ENCODE assay signal across 24 cellular contexts in genomic region chr4:130187587-130187986, GRCh38.
"Had no signal": no experiment of that assay in that cellular context is flagged by ENCODE, and none has a peak within 500 bp of the region (broad histone marks: within the 10 kb centered on the region; RNA-seq: fewer than 3 reads in every experiment).

No MANE protein-coding gene starts in this region.

- FAIRE-seq: endothelial cell of umbilical vein, frontal cortex, islet of Langerhans, keratinocyte had no signal

- DNase-seq: dermis blood vessel endothelial cell; dorsolateral prefrontal cortex; effector CD4-positive, alpha-beta T cell; effector memory CD4-positive, alpha-beta T cell; foreskin keratinocyte; heart left ventricle; hypothalamus; immature natural killer cell; left cardiac atrium; left lung; left ventricle myocardium superior; lower lobe of right lung; mesenchymal stem cell; mucosa of descending colon; naive B cell; naive thymus-derived CD8-positive, alpha-beta T cell had no signal

- H3K4me2 ChIP-seq: hepatocyte had no signal

- H3K27ac ChIP-seq: coronary artery, dorsolateral prefrontal cortex, esophagus muscularis mucosa, foreskin keratinocyte, gastroesophageal sphincter, heart left ventricle, hepatocyte, left lung, lower lobe of right lung had no signal

- H3K4me3 ChIP-seq: coronary artery, dorsolateral prefrontal cortex, esophagus muscularis mucosa, gastroesophageal sphincter, heart left ventricle, hepatocyte, left lung, lower lobe of right lung, mucosa of descending colon had no signal

- H3K9me3 ChIP-seq: esophagus muscularis mucosa, gastroesophageal sphincter, heart left ventricle, lower lobe of right lung, mucosa of descending colon had no signal

- H2AFZ ChIP-seq: hepatocyte had no signal

- H3K36me3 ChIP-seq: esophagus muscularis mucosa, gastroesophageal sphincter, heart left ventricle, left lung, lower lobe of right lung had no signal

- H3K27me3 ChIP-seq: dorsolateral prefrontal cortex, esophagus muscularis mucosa, foreskin keratinocyte, gastroesophageal sphincter, hepatocyte, left lung had no signal

- H3K4me1 ChIP-seq: esophagus muscularis mucosa, foreskin keratinocyte, gastroesophageal sphincter, heart left ventricle, left lung, lower lobe of right lung had no signal

- ATAC-seq: foreskin keratinocyte; gastroesophageal sphincter; heart left ventricle; left cardiac atrium; left lung; left ventricle myocardium superior; lower lobe of right lung; mucosa of descending colon; naive thymus-derived CD8-positive, alpha-beta T cell had no signal

- H3K79me2 ChIP-seq: hepatocyte had no signal
